Comparison of ENCODE assay signal across 8 cellular contexts in genomic region chr17:81976332-81977210, GRCh38. TPM values are rescaled to one million over a fixed set of nuclear protein-coding genes. Genes with fewer than 3 reads are reported as not detected.
DNase-seq lines count a peak whose midpoint lies in the region; ATAC-seq and TF ChIP-seq lines count a peak whose summit lies in the region.

No MANE protein-coding gene starts in this region.

- ATAC-seq in HG03432 (IDR thresholded peaks at IDR 0.05; ENCODE audit: unreplicated experiment) (peak; percentile 3), RWPE2 (ENCODE audit: low read depth) (peak; percentile 35; the same call in 2 of the 3 replicates), HG03139 (IDR thresholded peaks at IDR 0.05; ENCODE audit: unreplicated experiment) (no peak), GM21423 (IDR thresholded peaks at IDR 0.05; ENCODE audit: unreplicated experiment) (no peak)

- DNase-seq in RWPE2 (ENCODE audit: low spot score) = peak; percentile 76
- DNase-seq in cardiac fibroblast (ENCODE audit: low read depth in 2 of 2) = peak in 1 of 2 donors; percentile 7
- peak; percentile 67 for DNase-seq in stimulated activated CD8-positive, alpha-beta memory T cell treated with anti-CD3 and anti-CD28 coated beads, Interleukin-4, amount 100 ng/mL, for 48 hours

- H3K36me3 ChIP-seq in RWPE2 (ENCODE audit: low read depth) = peaks cover 5% of the 10 kb centered on the region
- H3K36me3 ChIP-seq in liver (ENCODE audit: control insufficient read depth in 4 of 4, insufficient read depth in 3 of 4, low read depth in 1 of 4, low read length in 3 of 4) = peaks cover 0 to 3% (median 0%) of the 10 kb centered on the region in 4 donors

- peaks cover 9% of the 10 kb centered on the region for H3K9me3 ChIP-seq in RWPE2 (ENCODE audit: severe bottlenecking)
- peaks cover 0 to 2% (median 0%) of the 10 kb centered on the region in 4 donors for H3K9me3 ChIP-seq in liver (ENCODE audit: control insufficient read depth in 4 of 4, low read length in 3 of 4)

- H3K27me3 ChIP-seq in RWPE2 (ENCODE audit: insufficient read depth, poor library complexity, severe bottlenecking) (no peaks in the 10 kb centered on the region), liver (ENCODE audit: control insufficient read depth in 4 of 4, insufficient read depth in 4 of 4, low read length in 3 of 4) (no peaks in the 10 kb centered on the region)

- H3K4me1 ChIP-seq in RWPE2 (ENCODE audit: insufficient read depth, poor library complexity, severe bottlenecking) = no peaks in the 10 kb centered on the region
- peaks cover 6 to 27% (median 21%) of the 10 kb centered on the region in 4 donors for H3K4me1 ChIP-seq in liver (ENCODE audit: control insufficient read depth in 4 of 4, insufficient read depth in 4 of 4, low read length in 3 of 4)

- H3K4me3 ChIP-seq in GM12875 (ENCODE audit: low read depth, low read length) (peak overlapping the region; percentile 93), RWPE2 (ENCODE audit: severe bottlenecking) (peak overlapping the region; percentile 86), cardiac fibroblast (replicated peaks in 1 of 2; ENCODE audit: low read depth in 2 of 2, low read length in 2 of 2) (peak overlapping the region; percentile 61), liver (ENCODE audit: low read depth in 1 of 3, low read length in 3 of 3) (peak overlapping the region; percentile 58 to 91 (median 66))

- WGBS in liver = 21% methylated on average over 30 of the region's 30 CpGs

- peak in 1 of 2 donors; percentile 8 for TF ChIP-seq RAD21 in liver (IDR thresholded peaks at IDR 0.05)

- H3K27ac ChIP-seq in RWPE2 (ENCODE audit: poor library complexity, severe bottlenecking) (peak overlapping the region; percentile 63), liver (ENCODE audit: low read depth in 1 of 2, low read length in 2 of 2) (peak overlapping the region; percentile 89 to 96)

- H3K9ac ChIP-seq in liver (ENCODE audit: low read depth in 1 of 2, low read length in 2 of 2) = peak overlapping the region; percentile 63 to 88

- TF ChIP-seq CTCF in GM12875 (IDR thresholded peaks at IDR 0.05; ENCODE audit: borderline replicate concordance, insufficient read depth, low read depth, low read length) (no peak), RWPE2 (IDR thresholded peaks at IDR 0.05; ENCODE audit: poor library complexity, severe bottlenecking) (no peak), cardiac fibroblast (IDR thresholded peaks at IDR 0.05; ENCODE audit: low read depth, low read length) (no peak), liver (IDR thresholded peaks at IDR 0.05; ENCODE audit: low read depth, low read length, missing input control) (no peak)

TF ChIP-seq in liver, 16 proteins besides CTCF, POLR2A, EP300 and RAD21:
- TF ChIP-seq RXRA (IDR thresholded peaks at IDR 0.05) = peak in 1 of 2 donors; percentile 12
- no peak for TF ChIP-seq JUND (IDR thresholded peaks at IDR 0.05)
- TF ChIP-seq MAX (IDR thresholded peaks at IDR 0.05) = peak; percentile 94
- TF ChIP-seq SP1 (IDR thresholded peaks at IDR 0.05) = peak; percentile 34
- TF ChIP-seq HNF4G (IDR thresholded peaks at IDR 0.05) = no peak
- TF ChIP-seq HNF4A (conservative IDR thresholded peaks at IDR 0.05) = no peak
- TF ChIP-seq GABPA (IDR thresholded peaks at IDR 0.05 in 1 of 2, conservative IDR thresholded peaks at IDR 0.05 in 1 of 2) = no peak
- no peak for TF ChIP-seq FOXA1 (IDR thresholded peaks at IDR 0.05)
- TF ChIP-seq REST (IDR thresholded peaks at IDR 0.05) = no peak
- no peak for TF ChIP-seq TAF1 (conservative IDR thresholded peaks at IDR 0.05)
- no peak for TF ChIP-seq NR2F2 (IDR thresholded peaks at IDR 0.05)

RNA-seq across cellular contexts. Expression of gene ASPSCR1, which starts 0.9 kb away (rescaled TPM):
- 10 to 100 TPM; 17.8 to 26.2 TPM for total RNA-seq in liver
- polyA plus RNA-seq in liver = 10 to 100 TPM; 19.0 to 21.7 TPM

RNA-seq across cellular contexts. Expression of gene NOTUM, which starts 15.6 kb away (rescaled TPM):
- 1 to 10 TPM in 1 of 2 donors, under 1 TPM in 1; 0.19 to 5.4 TPM for total RNA-seq in liver
- polyA plus RNA-seq in liver = 1 to 10 TPM; 1.1 to 2.0 TPM

RNA-seq across cellular contexts. Expression of gene MYADML2, which starts 29.5 kb away (rescaled TPM):
- not detected for total RNA-seq in liver
- not detected for polyA plus RNA-seq in liver

RNA-seq across cellular contexts. Expression of gene PYCR1, which starts 39.5 kb away (rescaled TPM):
- total RNA-seq in liver = 10 to 100 TPM; 10.4 to 14.1 TPM
- polyA plus RNA-seq in liver = 1 to 10 TPM; 5.0 to 5.1 TPM

RNA-seq across cellular contexts. Expression of gene CENPX, which starts 46.1 kb away (rescaled TPM):
- total RNA-seq in liver = 10 to 100 TPM; 22.5 to 40.6 TPM
- 10 to 100 TPM; 49.2 to 83.9 TPM for polyA plus RNA-seq in liver

Comparison
In these comparisons a context has a peak if more than half of its experiments do, and no peak if none do; other contexts are left out.
1. ATAC-seq: peak in HG03432 (single experiment) and RWPE2 (single experiment); none in HG03139 (single experiment) and GM21423 (single experiment).
2. Peak in every context shown above with its lines, with median percentiles within 50 percentile points of each other: H3K4me3 ChIP-seq.